ENCODE assay signal across 8 cellular contexts in the genomic region with DNA sequence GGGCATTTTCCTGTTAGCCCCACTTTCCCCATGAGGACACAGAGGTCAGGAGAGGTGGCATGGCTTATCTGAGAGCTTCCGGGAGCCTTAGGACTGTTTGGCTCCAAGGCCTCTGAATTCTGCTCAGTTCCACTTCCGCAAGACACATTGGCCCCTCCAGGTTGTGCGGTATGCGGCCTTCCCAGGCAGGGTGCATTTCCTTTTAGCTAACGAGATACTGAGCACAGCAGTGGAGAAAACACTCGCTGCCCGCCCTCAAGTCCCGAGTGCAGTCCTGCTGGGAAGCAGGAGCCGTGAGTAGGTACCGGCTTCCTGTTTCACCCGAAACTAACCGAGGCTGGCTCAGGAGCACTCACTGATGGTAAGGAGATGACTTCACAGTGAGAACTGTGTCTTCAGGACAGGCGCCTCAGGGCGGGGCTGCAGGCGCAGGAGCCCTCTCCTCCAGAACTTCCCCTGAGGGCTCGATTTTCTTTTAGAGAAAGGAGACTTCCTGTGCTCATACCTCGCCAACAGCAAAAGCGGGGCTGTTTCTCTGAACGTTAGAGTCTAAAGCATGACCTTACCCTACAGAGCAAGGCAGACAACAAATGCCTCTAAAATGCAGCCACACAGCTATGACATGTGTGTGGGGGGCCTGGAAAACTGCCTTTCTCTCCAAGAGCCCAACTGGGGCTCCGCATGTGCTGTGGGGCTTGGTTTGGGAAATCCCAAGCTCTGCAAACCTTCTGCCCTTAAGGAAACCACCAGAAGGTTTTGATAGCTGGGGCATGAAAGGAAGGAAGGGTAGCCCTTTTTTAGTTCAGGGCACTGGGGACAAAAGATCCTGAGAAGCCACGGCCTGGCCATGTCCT. TPM values are rescaled to one million over a fixed set of nuclear protein-coding genes. Genes with fewer than 3 reads are reported as not detected.
A peak's percentile ranks its signal among the peaks of the same experiment; 100 is the strongest.
DNase-seq lines count a peak whose midpoint lies in the region; ATAC-seq, FAIRE-seq and TF ChIP-seq lines count a peak whose summit lies in the region.

No MANE protein-coding gene starts in this region.

- H3K27ac ChIP-seq in right lobe of liver: no peak overlapping the region
- H3K27ac ChIP-seq in substantia nigra (ENCODE audit: low read depth, low read length, poor library complexity, severe bottlenecking): peak overlapping the region; percentile 6

- FAIRE-seq in GM18507 (lab: Jason Lieb, UNC): peak; percentile 98

- no peaks in the 10 kb centered on the region for H3K9me3 ChIP-seq in right lobe of liver

- WGBS in right lobe of liver (ENCODE audit: insufficient coverage, low coverage, low lambda C conversion rate, missing lambda C conversion rate): 51% methylated on average over 4 of the region's 21 CpGs

- DNase-seq in GM18507 (ENCODE audit: extremely low spot score, insufficient read length, low read depth): peak; percentile 54
- DNase-seq in NOMO-1 treated with DMSO at 0.1 percent for 48 hours (lab: John Stamatoyannopoulos, UW; ENCODE audit: unreplicated experiment): peak; percentile 88
- peak; percentile 46 for DNase-seq in activated T-helper 1 cell treated with Interleukin-2 at 50 U/mL for 16 hours (ENCODE audit: low read depth)
- peak in 1 of 3 donors; percentile 40 for DNase-seq in right lobe of liver
- DNase-seq in substantia nigra (lab: John Stamatoyannopoulos, UW): peak in 7 of 49 donors; percentile 11 to 53 (median 26)
- DNase-seq in NCI-H2196 treated with DMSO at 0.1 percent for 48 hours (lab: John Stamatoyannopoulos, UW; ENCODE audit: unreplicated experiment): no peak
- DNase-seq in HUDEP-2 (lab: John Stamatoyannopoulos, UW; ENCODE audit: unreplicated experiment in 76 of 76): no peak

- H3K36me3 ChIP-seq in right lobe of liver: no peaks in the 10 kb centered on the region

- TF ChIP-seq POLR2A in right lobe of liver (IDR thresholded peaks at IDR 0.05): no peak

- H3K4me3 ChIP-seq in right lobe of liver: no peak overlapping the region

- H3K27me3 ChIP-seq in right lobe of liver: no peaks in the 10 kb centered on the region

- ATAC-seq in HG02759 (IDR thresholded peaks at IDR 0.05; ENCODE audit: unreplicated experiment) (peak; percentile 75), right lobe of liver (peak; percentile 48 to 67 (median 58))

- intact Hi-C loops in right lobe of liver (cut with DNase I): no loop called here

- no peaks in the 10 kb centered on the region for H3K4me1 ChIP-seq in right lobe of liver

- TF ChIP-seq CTCF in right lobe of liver (IDR thresholded peaks at IDR 0.05): no peak

RNA-seq across cellular contexts. Expression of gene RGS10, which starts 25.9 kb away (rescaled TPM):
- 1 to 10 TPM in 5 of 6 experiments, under 1 TPM in 1; 0.95 to 5.2 (median 3.7) TPM for total RNA-seq in right lobe of liver

Comparison
In these comparisons a context has a peak if more than half of its experiments do, and no peak if none do; other contexts are left out.
1. DNase-seq: peak in GM18507 (single experiment), NOMO-1 treated with DMSO at 0.1 percent for 48 hours (single experiment) and activated T-helper 1 cell treated with Interleukin-2 at 50 U/mL for 16 hours (single experiment); none in NCI-H2196 treated with DMSO at 0.1 percent for 48 hours (single experiment) and HUDEP-2 (0 of 76).